In the genomic region with DNA sequence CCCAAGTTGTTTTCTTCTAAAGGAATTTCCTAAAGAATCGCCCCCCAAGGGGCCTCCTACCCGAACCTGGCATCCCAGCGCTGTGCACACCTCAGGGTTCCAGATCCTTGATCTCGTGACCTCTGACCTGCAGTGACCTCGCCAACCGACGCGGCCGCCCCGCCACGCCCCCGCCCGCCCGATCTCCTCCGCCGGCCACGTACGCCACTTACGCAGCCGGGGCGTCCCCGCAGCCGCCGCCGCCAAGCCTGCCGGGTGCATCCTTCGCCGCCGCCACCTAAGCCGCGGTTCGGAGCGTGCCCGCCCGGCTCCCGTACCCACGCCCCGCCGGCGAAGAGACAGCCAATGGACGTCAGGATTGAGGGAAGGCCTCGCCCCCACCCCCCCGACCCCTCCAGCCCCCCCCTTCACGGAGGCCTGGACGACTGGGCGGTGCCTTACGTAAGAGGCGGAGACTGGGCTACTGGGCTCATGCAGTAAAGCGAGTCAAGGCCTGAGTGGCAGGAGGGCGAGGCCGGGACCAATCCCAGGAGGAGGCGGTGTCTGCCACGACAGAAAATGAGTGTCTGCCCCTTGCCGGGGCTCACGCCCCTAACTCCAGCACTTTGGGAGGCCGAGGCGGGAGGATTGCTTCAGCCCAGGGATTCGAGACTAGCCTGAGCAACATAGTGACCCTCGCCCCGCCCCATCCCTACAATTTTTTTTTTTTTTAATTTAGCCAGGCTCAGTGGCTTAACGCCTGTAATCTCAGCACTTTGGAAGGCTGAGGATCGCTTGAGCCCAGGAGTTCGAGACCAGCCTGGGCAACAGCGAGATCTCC, we compare ENCODE assay signal across 8 cellular contexts. TPM values are rescaled to one million over a fixed set of nuclear protein-coding genes. Genes with fewer than 3 reads are reported as not detected.
DNase-seq lines count a peak whose midpoint lies in the region; ATAC-seq, FAIRE-seq and TF ChIP-seq lines count a peak whose summit lies in the region.

A gene with protein sequence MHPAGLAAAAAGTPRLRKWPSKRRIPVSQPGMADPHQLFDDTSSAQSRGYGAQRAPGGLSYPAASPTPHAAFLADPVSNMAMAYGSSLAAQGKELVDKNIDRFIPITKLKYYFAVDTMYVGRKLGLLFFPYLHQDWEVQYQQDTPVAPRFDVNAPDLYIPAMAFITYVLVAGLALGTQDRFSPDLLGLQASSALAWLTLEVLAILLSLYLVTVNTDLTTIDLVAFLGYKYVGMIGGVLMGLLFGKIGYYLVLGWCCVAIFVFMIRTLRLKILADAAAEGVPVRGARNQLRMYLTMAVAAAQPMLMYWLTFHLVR (minus strand): TSS at position 291 of the 820 bp plus-strand sequence. CDS start 30 bp downstream, at position 261.

- POLR2A ChIA-PET in RWPE1 (lab: Yijun Ruan, JAX; ENCODE audit: low non-redundant PET) = no interaction called here
- POLR2A ChIA-PET in naive thymus-derived CD8-positive, alpha-beta T cell (lab: Charles Lee) = interaction anchor here (0.7 to 1.4 kb wide), 4 partner anchors 20 to 998 kb away, joined by 3 to 11 read pairs (median 4); a partner anchor contains a TSS

- H3K79me2 ChIP-seq in fibroblast of lung (ENCODE audit: control insufficient read depth, insufficient read depth, low read length) = peaks cover 23% of the 10 kb centered on the region

- peak within 1 kb of the TSS; percentile 93 for H3K4me2 ChIP-seq in fibroblast of lung (ENCODE audit: extremely low read depth, insufficient read depth, low read length)

- no peaks in the 10 kb centered on the region for H4K20me1 ChIP-seq in fibroblast of lung (ENCODE audit: control insufficient read depth, extremely low read depth, insufficient read depth, low read length)

- no peaks in the 10 kb centered on the region for H3K9me3 ChIP-seq in fibroblast of lung (ENCODE audit: control insufficient read depth, insufficient read depth, low read depth, low read length)

- H2AFZ ChIP-seq in fibroblast of lung (ENCODE audit: low read length) = peak within 1 kb of the TSS; percentile 45

- no peak for FAIRE-seq in H54 (lab: Jason Lieb, UNC)

- H3K4me1 Mint-ChIP-seq in activated T-helper 17 cell treated with anti-CD3 and anti-CD28 coated beads, Interleukin-2, amount 50 U/mL, for 72 hours = peaks cover 12% of the 10 kb centered on the region
- H3K4me1 Mint-ChIP-seq in naive thymus-derived CD8-positive, alpha-beta T cell = peaks cover 18 to 54% (median 42%) of the 10 kb centered on the region in 4 donors
- H3K4me1 Mint-ChIP-seq in stimulated activated naive B cell treated with anti-CD40 and anti-IgM and Interleukin-4, amounts not matched to agents 10 μg/mL and 1 μg/mL and 100 μg/mL, for 72 hours = peaks cover 38 to 61% of the 10 kb centered on the region in 2 donors

- peak within 1 kb of the TSS; percentile 86 for H3K27ac Mint-ChIP-seq in activated T-helper 17 cell treated with anti-CD3 and anti-CD28 coated beads, Interleukin-2, amount 50 U/mL, for 72 hours
- peak within 1 kb of the TSS; percentile 91 to 98 (median 94) for H3K27ac Mint-ChIP-seq in naive thymus-derived CD8-positive, alpha-beta T cell
- H3K27ac Mint-ChIP-seq in stimulated activated naive B cell treated with anti-CD40 and anti-IgM and Interleukin-4, amounts not matched to agents 10 μg/mL and 1 μg/mL and 100 μg/mL, for 72 hours = peak within 1 kb of the TSS; percentile 96

- H3K9me3 Mint-ChIP-seq in activated T-helper 17 cell treated with anti-CD3 and anti-CD28 coated beads, Interleukin-2, amount 50 U/mL, for 72 hours = no peaks in the 10 kb centered on the region
- no peaks in the 10 kb centered on the region for H3K9me3 Mint-ChIP-seq in naive thymus-derived CD8-positive, alpha-beta T cell
- no peaks in the 10 kb centered on the region for H3K9me3 Mint-ChIP-seq in stimulated activated naive B cell treated with anti-CD40 and anti-IgM and Interleukin-4, amounts not matched to agents 10 μg/mL and 1 μg/mL and 100 μg/mL, for 72 hours

- no peaks in the 10 kb centered on the region for H3K27me3 Mint-ChIP-seq in activated T-helper 17 cell treated with anti-CD3 and anti-CD28 coated beads, Interleukin-2, amount 50 U/mL, for 72 hours
- H3K27me3 Mint-ChIP-seq in naive thymus-derived CD8-positive, alpha-beta T cell = no peaks in the 10 kb centered on the region
- no peaks in the 10 kb centered on the region for H3K27me3 Mint-ChIP-seq in stimulated activated naive B cell treated with anti-CD40 and anti-IgM and Interleukin-4, amounts not matched to agents 10 μg/mL and 1 μg/mL and 100 μg/mL, for 72 hours

- CTCF ChIA-PET in RWPE1 (lab: Yijun Ruan, JAX) = interaction anchor here (0.6 kb wide), 1 partner anchor 413 kb away, joined by 3 read pairs; no protein-coding TSS in a partner anchor

- DNase-seq in ELF-1 (ENCODE audit: low read depth, low spot score) (peak; percentile 97), H54 (ENCODE audit: insufficient read length, low spot score) (peak; percentile 99), LoVo (ENCODE audit: low spot score) (peak; percentile 96), RWPE1 (ENCODE audit: low spot score) (peak; percentile 98), fibroblast of lung (ENCODE audit: low read depth in 2 of 2) (peak; percentile 98)
- peak; percentile 90 to 97 (median 94) for DNase-seq in naive thymus-derived CD8-positive, alpha-beta T cell
- peak; percentile 95 for DNase-seq in stimulated activated naive B cell treated with anti-CD40 and anti-IgM and Interleukin-4, amounts not matched to agents 10 μg/mL and 1 μg/mL and 100 μg/mL, for 72 hours

- no peaks in the 10 kb centered on the region for H3K27me3 ChIP-seq in fibroblast of lung (ENCODE audit: control insufficient read depth, insufficient read depth, low read length)

- peaks cover 3% of the 10 kb centered on the region for H3K36me3 Mint-ChIP-seq in activated T-helper 17 cell treated with anti-CD3 and anti-CD28 coated beads, Interleukin-2, amount 50 U/mL, for 72 hours (ENCODE audit: low read depth)
- no peaks in the 10 kb centered on the region for H3K36me3 Mint-ChIP-seq in naive thymus-derived CD8-positive, alpha-beta T cell
- H3K36me3 Mint-ChIP-seq in stimulated activated naive B cell treated with anti-CD40 and anti-IgM and Interleukin-4, amounts not matched to agents 10 μg/mL and 1 μg/mL and 100 μg/mL, for 72 hours = peaks cover 13 to 15% of the 10 kb centered on the region in 2 donors

- peak within 1 kb of the TSS; percentile 48 to 89 (median 72) for H3K4me3 ChIP-seq in fibroblast of lung (replicated peaks in 1 of 4; ENCODE audit: control extremely low read depth in 1 of 4, insufficient read depth in 1 of 4, low read depth in 3 of 4, low read length in 4 of 4)

- TF ChIP-seq POLR2A in H54 (IDR thresholded peaks at IDR 0.05; ENCODE audit: low read depth, low read length) = peak; percentile 70

- H3K27ac ChIP-seq in RWPE1 (peak within 1 kb of the TSS; percentile 91), fibroblast of lung (ENCODE audit: insufficient read depth, low read length) (peak within 1 kb of the TSS; percentile 68)

- ATAC-seq in activated T-helper 17 cell treated with anti-CD3 and anti-CD28 coated beads, Interleukin-2, amount 50 U/mL, for 72 hours (replicated peaks) = peak; percentile 94
- ATAC-seq in naive thymus-derived CD8-positive, alpha-beta T cell = peak; percentile 88
- ATAC-seq in stimulated activated naive B cell treated with anti-CD40 and anti-IgM and Interleukin-4, amounts not matched to agents 10 μg/mL and 1 μg/mL and 100 μg/mL, for 72 hours (replicated peaks) = peak; percentile 90 to 91

- TF ChIP-seq CTCF in RWPE1 (conservative IDR thresholded peaks at IDR 0.05; ENCODE audit: low read depth) (no peak), fibroblast of lung (conservative IDR thresholded peaks at IDR 0.05 in 1 of 2, IDR thresholded peaks at IDR 0.05 in 1 of 2; ENCODE audit: low read depth in 1 of 2, low read length in 2 of 2) (no peak)

- H3K36me3 ChIP-seq in fibroblast of lung (ENCODE audit: control insufficient read depth, insufficient read depth, low read length) = no peaks in the 10 kb centered on the region

- peaks cover 7% of the 10 kb centered on the region for H3K4me1 ChIP-seq in fibroblast of lung (ENCODE audit: control insufficient read depth, extremely low read depth, insufficient read depth, low read length)

- H3K4me3 Mint-ChIP-seq in activated T-helper 17 cell treated with anti-CD3 and anti-CD28 coated beads, Interleukin-2, amount 50 U/mL, for 72 hours = peak within 1 kb of the TSS; percentile 89
- peak within 1 kb of the TSS; percentile 79 to 94 (median 90) for H3K4me3 Mint-ChIP-seq in naive thymus-derived CD8-positive, alpha-beta T cell
- H3K4me3 Mint-ChIP-seq in stimulated activated naive B cell treated with anti-CD40 and anti-IgM and Interleukin-4, amounts not matched to agents 10 μg/mL and 1 μg/mL and 100 μg/mL, for 72 hours = peak within 1 kb of the TSS; percentile 82 to 84

- H3K9ac ChIP-seq in fibroblast of lung (ENCODE audit: insufficient read depth, low read length) = peak within 1 kb of the TSS; percentile 53

RNA-seq across cellular contexts. Expression of the gene that starts here (rescaled TPM):
- 10 to 100 TPM; 77.2 to 84.3 TPM for total RNA-seq in activated T-helper 17 cell treated with anti-CD3 and anti-CD28 coated beads, Interleukin-2, amount 50 U/mL, for 72 hours
- 32.6 and 73.3 TPM in 2 replicates for total RNA-seq in fibroblast of lung
- polyA plus RNA-seq in fibroblast of lung = 67.2 and 96.5 TPM in 2 replicates
- 96.8 and 126 TPM in 2 replicates for polyA plus RNA-seq in fibroblast of lung (2012)
- polyA minus RNA-seq in fibroblast of lung (ENCODE audit: low replicate concordance) = 133 and 206 TPM in 2 replicates
- total RNA-seq in naive thymus-derived CD8-positive, alpha-beta T cell = 10 to 100 TPM; 33.7 to 36.4 TPM
- polyA plus RNA-seq in naive thymus-derived CD8-positive, alpha-beta T cell = 10 to 100 TPM; 40.7 to 47.8 (median 44.9) TPM

Comparison
In these comparisons a context has a peak if more than half of its experiments do, and no peak if none do; other contexts are left out.
1. Peak in every context shown above with its lines: DNase-seq, ATAC-seq, H3K4me3 ChIP-seq and H3K27ac ChIP-seq.